ENCODE assay signal across 18 cellular contexts in genomic region chr2:16718551-16719404, GRCh38. TPM values are rescaled to one million over a fixed set of nuclear protein-coding genes. Genes with fewer than 3 reads are reported as not detected.
DNase-seq lines count a peak whose midpoint lies in the region; ATAC-seq, FAIRE-seq and TF ChIP-seq lines count a peak whose summit lies in the region.
"Had no signal": no experiment of that assay in that cellular context is flagged by ENCODE, and none has a peak within 500 bp of the region (broad histone marks: within the 10 kb centered on the region; RNA-seq: fewer than 3 reads in every experiment).

No MANE protein-coding gene starts in this region.

- H3K4me1 ChIP-seq in A549: no peaks in the 10 kb centered on the region
- H3K4me1 ChIP-seq: HAP-1 had no signal

- H3K36me3 Mint-ChIP-seq in nephron progenitor cell (ENCODE audit: low read depth): no peaks in the 10 kb centered on the region
- no peaks in the 10 kb centered on the region for H3K36me3 Mint-ChIP-seq in T-cell

- H3K9me3 Mint-ChIP-seq in nephron progenitor cell: no peaks in the 10 kb centered on the region
- no peaks in the 10 kb centered on the region for H3K9me3 Mint-ChIP-seq in T-cell

- in situ Hi-C loops in G401 (cut with HindIII; ENCODE audit: low sequenced_read_pairs): no loop called here

- H3K27me3 Mint-ChIP-seq in nephron progenitor cell (ENCODE audit: low read depth, poor library complexity) (peaks cover 20% of the 10 kb centered on the region), T-cell (peaks cover 2 to 14% of the 10 kb centered on the region in 2 donors)
- H3K27me3 Mint-ChIP-seq: IgD-negative memory B cell had no signal

- no peak for TF ChIP-seq POLR2A in A549 (IDR thresholded peaks at IDR 0.05; ENCODE audit: low read length)

- no peak for TF ChIP-seq CTCF in A549 (IDR thresholded peaks at IDR 0.05)
- TF ChIP-seq CTCF in dorsolateral prefrontal cortex (IDR thresholded peaks at IDR 0.05 in 54 of 56, conservative IDR thresholded peaks at IDR 0.05 in 2 of 56; ENCODE audit: low read depth in 1 of 56, partially characterized antibody in 56 of 56): no peak
- TF ChIP-seq CTCF in nephron progenitor cell (IDR thresholded peaks at IDR 0.05): no peak

- FAIRE-seq in A549 (lab: Jason Lieb, UNC): no peak
- FAIRE-seq: GM18507 had no signal

- intact Hi-C loops in dorsolateral prefrontal cortex (cut with DNase I): no loop called here

- H3K4me1 Mint-ChIP-seq in nephron progenitor cell: peaks cover 15% of the 10 kb centered on the region
- H3K4me1 Mint-ChIP-seq in T-cell: no peaks in the 10 kb centered on the region

- H3K4me3 Mint-ChIP-seq in nephron progenitor cell (no peak overlapping the region), T-cell (no peak overlapping the region)

- H3K9me3 ChIP-seq in A549: no peaks in the 10 kb centered on the region
- H3K9me3 ChIP-seq: HAP-1 had no signal

- no peak overlapping the region for H3K4me2 ChIP-seq in A549

- H3K27me3 ChIP-seq in dorsolateral prefrontal cortex: no peaks in the 10 kb centered on the region

- TF ChIP-seq RAD21 in A549 (conservative IDR thresholded peaks at IDR 0.05 in 1 of 2, IDR thresholded peaks at IDR 0.05 in 1 of 2): no peak

- CTCF ChIA-PET in A549 (lab: Yijun Ruan, JAX): no interaction called here
- CTCF ChIA-PET in T-cell (lab: Charles Lee): no interaction called here

- DNase-seq in A549 (ENCODE audit: low read depth in 1 of 2, low spot score in 1 of 2) (no peak), G401 (ENCODE audit: low spot score) (peak; percentile 50), dorsolateral prefrontal cortex (peak in 5 of 10 donors; percentile 15 to 67 (median 53)), nephron progenitor cell (no peak), SK-N-DZ (ENCODE audit: low spot score) (no peak), T-cell (no peak), NCI-H226 (no peak)
- DNase-seq: EL, NCI-H1436 treated with DMSO at 0.1 percent for 48 hours, NCI-H2107, NCI-H69, PC-3 had no signal

- H3K27ac ChIP-seq in A549 (no peak overlapping the region), dorsolateral prefrontal cortex (peak overlapping the region in 51 of 59 donors; percentile 0 to 86 (median 57))
- H3K27ac ChIP-seq: SK-N-MC had no signal

- H3K27ac Mint-ChIP-seq in nephron progenitor cell (peak overlapping the region; percentile 52), T-cell (no peak overlapping the region)

- 52% methylated on average over 10 of the region's 10 CpGs for WGBS in A549 (ENCODE audit: missing lambda C conversion rate)

- no peak overlapping the region for H3K4me3 ChIP-seq in A549
- H3K4me3 ChIP-seq in dorsolateral prefrontal cortex: no peak overlapping the region
- H3K4me3 ChIP-seq: HAP-1, SK-N-MC had no signal

- no peak for TF ChIP-seq EP300 in A549 (IDR thresholded peaks at IDR 0.05)

- POLR2A ChIA-PET in A549 (lab: Yijun Ruan, JAX) (no interaction called here), T-cell (lab: Charles Lee) (no interaction called here)

- ATAC-seq in A549 (peak; percentile 21 to 49; a peak in 1 of 6 replicates), T-cell (replicated peaks in 1 of 4) (no peak), GM18861 (IDR thresholded peaks at IDR 0.05; ENCODE audit: unreplicated experiment) (no peak)
- ATAC-seq: PC-3 had no signal

TF ChIP-seq in A549, 52 proteins besides CTCF, POLR2A, EP300 and RAD21:
- no peak for TF ChIP-seq POLR2AphosphoS2 (conservative IDR thresholded peaks at IDR 0.05; ENCODE audit: low read length)
- no peak for TF ChIP-seq PHF8 (IDR thresholded peaks at IDR 0.05; ENCODE audit: borderline replicate concordance, low read depth)
- no peak for TF ChIP-seq JUNB (IDR thresholded peaks at IDR 0.05)
- TF ChIP-seq RCOR1 (IDR thresholded peaks at IDR 0.05; ENCODE audit: low read depth, low read length): no peak
- TF ChIP-seq ATOH8 (CRISPR knock-in tag; IDR thresholded peaks at IDR 0.05; ENCODE audit: low read depth): no peak
- TF ChIP-seq MAZ (IDR thresholded peaks at IDR 0.05; ENCODE audit: borderline replicate concordance, low read depth, low read length): no peak
- TF ChIP-seq BCL3 (IDR thresholded peaks at IDR 0.05): no peak
- TF ChIP-seq NR3C1 (IDR thresholded peaks at IDR 0.05): no peak
- no peak for TF ChIP-seq KDM5A (IDR thresholded peaks at IDR 0.05)
- no peak for TF ChIP-seq FOSL2 (IDR thresholded peaks at IDR 0.05)
- no peak for TF ChIP-seq FOSL2 (CRISPR knock-in tag; IDR thresholded peaks at IDR 0.05)
- TF ChIP-seq GATA3 (IDR thresholded peaks at IDR 0.05; ENCODE audit: borderline replicate concordance): no peak
- no peak for TF ChIP-seq HOXB5 (CRISPR knock-in tag; IDR thresholded peaks at IDR 0.05)
- TF ChIP-seq SREBF2 (IDR thresholded peaks at IDR 0.05): no peak
- no peak for TF ChIP-seq SMC3 (IDR thresholded peaks at IDR 0.05)
- no peak for TF ChIP-seq CHD2 (IDR thresholded peaks at IDR 0.05; ENCODE audit: low read length, partially characterized antibody)
- TF ChIP-seq FOXS1 (CRISPR knock-in tag; IDR thresholded peaks at IDR 0.05): no peak
- no peak for TF ChIP-seq CEBPB (IDR thresholded peaks at IDR 0.05)
- TF ChIP-seq PBX3 (IDR thresholded peaks at IDR 0.05): no peak
- no peak for TF ChIP-seq BHLHE40 (IDR thresholded peaks at IDR 0.05; ENCODE audit: low read depth, low read length)
- no peak for TF ChIP-seq CHD4 (IDR thresholded peaks at IDR 0.05; ENCODE audit: borderline replicate concordance)

RNA-seq across cellular contexts. Expression of gene CYRIA, which starts 53.1 kb away (rescaled TPM):
- polyA plus RNA-seq in A549 (2011; rRNA removed) (0.01 and 0.28 TPM in 2 replicates), A549 (2017; fragmentation: RNase III; extraction: RNeasy Plus Mini Kit Qiagen cat#74134 plus additional on column Dnase treatment) (0.05 to 0.09 TPM (median 0.08 TPM) in 3 replicates)
- 0.01 TPM in 1 of 2 replicates, not detected in the other for polyA plus RNA-seq in A549 (2012; cell fraction: cytosol; rRNA removed)
- not detected in 2 replicates for polyA plus RNA-seq in A549 (2012; cell fraction: nucleus; rRNA removed)
- not detected in 2 replicates for polyA minus RNA-seq in A549 (2011; rRNA and poly(A)+ RNA removed)
- not detected in 2 replicates for total RNA-seq in G401 (2014; rRNA removed; shearing (Covaris generic))
- total RNA-seq in dorsolateral prefrontal cortex (100 to 1,000 TPM in 99 of 120 experiments, 10 to 100 TPM in 21; 53.2 to 194 (median 131) TPM), T-cell (1 to 10 TPM; 1.8 to 3.5 (median 2.8) TPM)
- 1.3 and 1.5 TPM in 2 replicates for polyA plus RNA-seq in SK-N-DZ (2014; cell fraction: cytosol; rRNA removed)
- 1.2 and 1.5 TPM in 2 replicates for polyA plus RNA-seq in SK-N-DZ (2014; cell fraction: nucleus; rRNA removed)
- polyA plus RNA-seq: BJ had no signal

Comparison
In these comparisons a context has a peak if more than half of its experiments do, and no peak if none do; other contexts are left out.
1. ATAC-seq: peak in A549 (2 of 2); none in T-cell (0 of 4) and GM18861 (single experiment).
2. H3K27ac ChIP-seq: peak in dorsolateral prefrontal cortex (51 of 59); none in A549 (0 of 2).
3. RNA of gene CYRIA, which starts 53.1 kb away (total RNA-seq): 53.2 to 194 TPM in dorsolateral prefrontal cortex; 1.8 to 3.5 TPM in T-cell and not detected in G401; every median in the first group is over 10 times any median in the second.